8 cellular contexts compared by ENCODE assay signal in the genomic region with DNA sequence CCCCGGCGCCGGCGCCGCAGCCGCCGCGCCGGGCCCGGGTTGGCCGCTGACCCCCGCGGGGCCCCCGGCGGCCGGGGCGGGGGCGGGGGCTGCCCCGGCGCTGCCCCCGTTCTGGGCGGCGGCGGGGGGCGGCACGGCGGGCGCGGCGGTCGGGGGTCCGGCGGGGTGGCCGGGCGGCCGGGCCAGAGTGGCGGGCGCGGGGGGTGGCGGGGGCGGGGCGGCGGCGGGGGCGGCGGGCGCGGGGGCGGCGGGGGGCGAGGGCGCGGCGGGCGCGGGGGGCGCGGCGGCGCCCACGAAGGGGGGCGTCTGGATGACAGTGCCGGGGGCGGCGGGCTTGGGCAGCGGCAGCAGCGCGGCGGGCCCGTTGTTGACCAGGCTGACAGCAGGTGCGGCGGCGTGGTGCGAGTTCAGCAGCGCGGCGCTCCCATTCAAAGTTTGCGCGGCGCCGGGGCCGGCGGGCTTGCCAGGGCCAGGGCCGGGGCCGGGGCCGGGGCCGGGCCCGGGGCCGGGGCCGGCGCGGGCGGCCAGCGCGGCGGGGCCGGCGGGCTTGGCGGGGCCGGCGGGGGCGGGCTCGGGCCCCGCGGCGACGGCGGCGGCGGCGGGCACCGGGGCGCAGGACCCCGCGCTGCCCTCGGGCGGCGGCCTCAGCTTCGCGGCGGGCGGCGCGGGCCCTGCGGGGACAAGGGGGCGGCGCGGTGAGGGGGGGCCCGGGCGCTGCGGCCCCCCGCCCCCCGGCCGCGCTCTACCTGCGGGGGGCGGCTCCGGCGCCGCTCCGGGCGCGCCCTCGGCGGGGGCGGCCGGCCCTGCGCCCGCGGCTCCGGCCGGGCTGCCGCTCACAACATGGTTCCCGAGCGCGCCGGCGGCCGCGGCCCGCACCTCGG.
DNase-seq lines count a peak whose midpoint lies in the region; ATAC-seq and TF ChIP-seq lines count a peak whose summit lies in the region.

No MANE protein-coding gene starts in this region.

- DNase-seq in AG09309 (ENCODE audit: low read depth) (no peak), foreskin fibroblast (peak in 1 of 2 donors; percentile 28), retinal pigment epithelial cell (ENCODE audit: low read depth) (no peak), amniotic stem cell (lab: John Stamatoyannopoulos, UW) (no peak), KG1 (lab: John Stamatoyannopoulos, UW) (no peak)

- peak overlapping the region; percentile 51 for H3K4me3 ChIP-seq in AG09309 (ENCODE audit: control insufficient read depth, low read depth, low read length)
- peak overlapping the region; percentile 43 to 54 for H3K4me3 ChIP-seq in foreskin fibroblast (ENCODE audit: low read depth in 1 of 2, low read length in 2 of 2)
- H3K4me3 ChIP-seq in retinal pigment epithelial cell (ENCODE audit: low read length) = peak overlapping the region; percentile 50

- no peak for TF ChIP-seq CTCF in AG09309 (IDR thresholded peaks at IDR 0.05; ENCODE audit: control insufficient read depth, insufficient read depth, low read depth, low read length, missing control alignments)
- no peak for TF ChIP-seq CTCF in foreskin fibroblast (IDR thresholded peaks at IDR 0.05; ENCODE audit: low read depth, low read length)
- no peak for TF ChIP-seq CTCF in retinal pigment epithelial cell (conservative IDR thresholded peaks at IDR 0.05; ENCODE audit: low read depth, low read length)

- peak; percentile 19 for ATAC-seq in GM18520 (IDR thresholded peaks at IDR 0.05; ENCODE audit: unreplicated experiment)
- ATAC-seq in HG02970 (IDR thresholded peaks at IDR 0.05; ENCODE audit: low FRiP score, unreplicated experiment) = peak; percentile 30
- peak; percentile 4; the same call in 1 of the 3 replicates for ATAC-seq in SK-N-SH treated with all-trans-retinoic acid at 6 μM for 48 hours

TF ChIP-seq in SK-N-SH treated with all-trans-retinoic acid at 6 μM for 48 hours, 23 proteins besides CTCF, POLR2A, EP300 and RAD21:
- no peak for TF ChIP-seq ESRRG (CRISPR knock-in tag; IDR thresholded peaks at IDR 0.05)
- no peak for TF ChIP-seq RARB (CRISPR knock-in tag; IDR thresholded peaks at IDR 0.05)
- TF ChIP-seq, protein P1, sequence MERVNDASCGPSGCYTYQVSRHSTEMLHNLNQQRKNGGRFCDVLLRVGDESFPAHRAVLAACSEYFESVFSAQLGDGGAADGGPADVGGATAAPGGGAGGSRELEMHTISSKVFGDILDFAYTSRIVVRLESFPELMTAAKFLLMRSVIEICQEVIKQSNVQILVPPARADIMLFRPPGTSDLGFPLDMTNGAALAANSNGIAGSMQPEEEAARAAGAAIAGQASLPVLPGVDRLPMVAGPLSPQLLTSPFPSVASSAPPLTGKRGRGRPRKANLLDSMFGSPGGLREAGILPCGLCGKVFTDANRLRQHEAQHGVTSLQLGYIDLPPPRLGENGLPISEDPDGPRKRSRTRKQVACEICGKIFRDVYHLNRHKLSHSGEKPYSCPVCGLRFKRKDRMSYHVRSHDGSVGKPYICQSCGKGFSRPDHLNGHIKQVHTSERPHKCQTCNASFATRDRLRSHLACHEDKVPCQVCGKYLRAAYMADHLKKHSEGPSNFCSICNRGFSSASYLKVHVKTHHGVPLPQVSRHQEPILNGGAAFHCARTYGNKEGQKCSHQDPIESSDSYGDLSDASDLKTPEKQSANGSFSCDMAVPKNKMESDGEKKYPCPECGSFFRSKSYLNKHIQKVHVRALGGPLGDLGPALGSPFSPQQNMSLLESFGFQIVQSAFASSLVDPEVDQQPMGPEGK (CRISPR knock-in tag; IDR thresholded peaks at IDR 0.05; ENCODE audit: borderline replicate concordance) = no peak
- no peak for TF ChIP-seq ZFP30 (CRISPR knock-in tag; IDR thresholded peaks at IDR 0.05)
- TF ChIP-seq, protein P2, sequence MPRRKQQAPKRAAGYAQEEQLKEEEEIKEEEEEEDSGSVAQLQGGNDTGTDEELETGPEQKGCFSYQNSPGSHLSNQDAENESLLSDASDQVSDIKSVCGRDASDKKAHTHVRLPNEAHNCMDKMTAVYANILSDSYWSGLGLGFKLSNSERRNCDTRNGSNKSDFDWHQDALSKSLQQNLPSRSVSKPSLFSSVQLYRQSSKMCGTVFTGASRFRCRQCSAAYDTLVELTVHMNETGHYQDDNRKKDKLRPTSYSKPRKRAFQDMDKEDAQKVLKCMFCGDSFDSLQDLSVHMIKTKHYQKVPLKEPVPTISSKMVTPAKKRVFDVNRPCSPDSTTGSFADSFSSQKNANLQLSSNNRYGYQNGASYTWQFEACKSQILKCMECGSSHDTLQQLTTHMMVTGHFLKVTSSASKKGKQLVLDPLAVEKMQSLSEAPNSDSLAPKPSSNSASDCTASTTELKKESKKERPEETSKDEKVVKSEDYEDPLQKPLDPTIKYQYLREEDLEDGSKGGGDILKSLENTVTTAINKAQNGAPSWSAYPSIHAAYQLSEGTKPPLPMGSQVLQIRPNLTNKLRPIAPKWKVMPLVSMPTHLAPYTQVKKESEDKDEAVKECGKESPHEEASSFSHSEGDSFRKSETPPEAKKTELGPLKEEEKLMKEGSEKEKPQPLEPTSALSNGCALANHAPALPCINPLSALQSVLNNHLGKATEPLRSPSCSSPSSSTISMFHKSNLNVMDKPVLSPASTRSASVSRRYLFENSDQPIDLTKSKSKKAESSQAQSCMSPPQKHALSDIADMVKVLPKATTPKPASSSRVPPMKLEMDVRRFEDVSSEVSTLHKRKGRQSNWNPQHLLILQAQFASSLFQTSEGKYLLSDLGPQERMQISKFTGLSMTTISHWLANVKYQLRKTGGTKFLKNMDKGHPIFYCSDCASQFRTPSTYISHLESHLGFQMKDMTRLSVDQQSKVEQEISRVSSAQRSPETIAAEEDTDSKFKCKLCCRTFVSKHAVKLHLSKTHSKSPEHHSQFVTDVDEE (CRISPR knock-in tag; IDR thresholded peaks at IDR 0.05) = no peak
- no peak for TF ChIP-seq BACH2 (CRISPR knock-in tag; IDR thresholded peaks at IDR 0.05; ENCODE audit: borderline replicate concordance)
- TF ChIP-seq, protein P3, sequence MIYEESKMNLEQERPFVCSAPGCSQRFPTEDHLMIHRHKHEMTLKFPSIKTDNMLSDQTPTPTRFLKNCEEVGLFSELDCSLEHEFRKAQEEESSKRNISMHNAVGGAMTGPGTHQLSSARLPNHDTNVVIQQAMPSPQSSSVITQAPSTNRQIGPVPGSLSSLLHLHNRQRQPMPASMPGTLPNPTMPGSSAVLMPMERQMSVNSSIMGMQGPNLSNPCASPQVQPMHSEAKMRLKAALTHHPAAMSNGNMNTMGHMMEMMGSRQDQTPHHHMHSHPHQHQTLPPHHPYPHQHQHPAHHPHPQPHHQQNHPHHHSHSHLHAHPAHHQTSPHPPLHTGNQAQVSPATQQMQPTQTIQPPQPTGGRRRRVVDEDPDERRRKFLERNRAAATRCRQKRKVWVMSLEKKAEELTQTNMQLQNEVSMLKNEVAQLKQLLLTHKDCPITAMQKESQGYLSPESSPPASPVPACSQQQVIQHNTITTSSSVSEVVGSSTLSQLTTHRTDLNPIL (CRISPR knock-in tag; IDR thresholded peaks at IDR 0.05; ENCODE audit: low read depth) = no peak
- TF ChIP-seq ZC3H10 (CRISPR knock-in tag; IDR thresholded peaks at IDR 0.05) = no peak
- TF ChIP-seq PPARA (CRISPR knock-in tag; IDR thresholded peaks at IDR 0.05; ENCODE audit: borderline replicate concordance) = no peak
- TF ChIP-seq TCF4 (CRISPR knock-in tag; IDR thresholded peaks at IDR 0.05; ENCODE audit: borderline replicate concordance) = no peak
- no peak for TF ChIP-seq SNAI2 (CRISPR knock-in tag; IDR thresholded peaks at IDR 0.05)
- no peak for TF ChIP-seq TOX (CRISPR knock-in tag; IDR thresholded peaks at IDR 0.05; ENCODE audit: borderline replicate concordance)
- no peak for TF ChIP-seq ARNTL (CRISPR knock-in tag; IDR thresholded peaks at IDR 0.05; ENCODE audit: borderline replicate concordance, low read depth)
- TF ChIP-seq, protein P4, sequence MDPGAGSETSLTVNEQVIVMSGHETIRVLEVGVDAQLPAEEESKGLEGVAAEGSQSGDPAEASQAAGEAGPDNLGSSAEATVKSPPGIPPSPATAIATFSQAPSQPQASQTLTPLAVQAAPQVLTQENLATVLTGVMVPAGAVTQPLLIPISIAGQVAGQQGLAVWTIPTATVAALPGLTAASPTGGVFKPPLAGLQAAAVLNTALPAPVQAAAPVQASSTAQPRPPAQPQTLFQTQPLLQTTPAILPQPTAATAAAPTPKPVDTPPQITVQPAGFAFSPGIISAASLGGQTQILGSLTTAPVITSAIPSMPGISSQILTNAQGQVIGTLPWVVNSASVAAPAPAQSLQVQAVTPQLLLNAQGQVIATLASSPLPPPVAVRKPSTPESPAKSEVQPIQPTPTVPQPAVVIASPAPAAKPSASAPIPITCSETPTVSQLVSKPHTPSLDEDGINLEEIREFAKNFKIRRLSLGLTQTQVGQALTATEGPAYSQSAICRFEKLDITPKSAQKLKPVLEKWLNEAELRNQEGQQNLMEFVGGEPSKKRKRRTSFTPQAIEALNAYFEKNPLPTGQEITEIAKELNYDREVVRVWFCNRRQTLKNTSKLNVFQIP (CRISPR knock-in tag; IDR thresholded peaks at IDR 0.05; ENCODE audit: borderline replicate concordance, low read depth) = no peak
- TF ChIP-seq ZNF8 (CRISPR knock-in tag; IDR thresholded peaks at IDR 0.05) = no peak
